24 cellular contexts compared by ENCODE assay signal in the genomic region with DNA sequence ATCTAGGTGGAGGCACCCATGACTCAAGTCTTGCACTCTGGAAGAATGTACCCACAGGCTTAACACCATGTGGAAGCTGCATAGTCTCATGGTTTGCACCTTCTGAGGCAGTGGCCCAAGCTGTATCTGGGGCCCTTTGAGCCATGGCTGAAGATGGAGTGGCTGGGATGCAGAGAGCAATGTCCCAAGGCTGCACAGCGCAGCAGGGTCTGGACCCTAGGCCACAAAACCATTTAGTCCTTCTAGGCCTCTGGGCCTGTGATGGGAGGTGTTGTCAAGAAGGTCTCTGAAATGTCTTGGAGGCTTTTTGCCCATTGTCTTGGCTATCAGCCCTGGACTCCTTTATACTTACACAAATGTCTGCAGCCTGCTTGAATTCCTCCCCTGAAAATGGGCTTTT. TPM values are rescaled to one million over a fixed set of nuclear protein-coding genes. Genes with fewer than 3 reads are reported as not detected.
DNase-seq lines count a peak whose midpoint lies in the region; ATAC-seq, FAIRE-seq and TF ChIP-seq lines count a peak whose summit lies in the region.
"Had no signal": no experiment of that assay in that cellular context is flagged by ENCODE, and none has a peak within 500 bp of the region (broad histone marks: within the 10 kb centered on the region; RNA-seq: fewer than 3 reads in every experiment).

No MANE protein-coding gene starts in this region.

- FAIRE-seq in A549 (lab: Jason Lieb, UNC) = no peak
- FAIRE-seq: GM12891, GM19239 had no signal

- TF ChIP-seq RAD21 in A549 (conservative IDR thresholded peaks at IDR 0.05 in 1 of 2, IDR thresholded peaks at IDR 0.05 in 1 of 2) = no peak

- H3K9me3 ChIP-seq in A549 = peaks cover 5% of the 10 kb centered on the region; the same call in 1 of the 3 replicates
- H3K9me3 ChIP-seq in OCI-LY7 (ENCODE audit: low read length) = peaks cover 51% of the 10 kb centered on the region

- no peaks in the 10 kb centered on the region for H4K20me1 ChIP-seq in OCI-LY7 (ENCODE audit: insufficient read depth, low read length)

- H3K4me1 ChIP-seq in A549 (no peaks in the 10 kb centered on the region), OCI-LY7 (ENCODE audit: insufficient read depth, low read length, poor library complexity, severe bottlenecking) (peaks cover 27% of the 10 kb centered on the region)

- CTCF ChIA-PET in A549 (lab: Yijun Ruan, JAX) = no interaction called here
- CTCF ChIA-PET in OCI-LY7 (lab: Charles Lee; ENCODE audit: unreplicated experiment) = no interaction called here

- POLR2A ChIA-PET in A549 (lab: Yijun Ruan, JAX) = no interaction called here
- POLR2A ChIA-PET in OCI-LY7 (lab: Charles Lee) = interaction anchor here (1.6 kb wide), 1 partner anchor 11 kb away, joined by 3 read pairs; no protein-coding TSS in a partner anchor

- H3K79me2 ChIP-seq in OCI-LY7 (ENCODE audit: insufficient read depth, low read depth, low read length) = no peaks in the 10 kb centered on the region

- no peak for DNase-seq in A549 (ENCODE audit: low read depth in 1 of 2, low spot score in 1 of 2)
- DNase-seq in OCI-LY7 (ENCODE audit: low spot score) = peak; percentile 47
- no peak for DNase-seq in effector memory CD8-positive, alpha-beta T cell
- no peak for DNase-seq in midbrain (lab: John Stamatoyannopoulos, UW)
- DNase-seq in hepatic stellate cell (ENCODE audit: low spot score) = no peak
- DNase-seq: C1 segment of cervical spinal cord; CD4-positive, CD25-positive, alpha-beta regulatory T cell; CD8-positive, alpha-beta memory T cell; COR-L47; DMS 273 treated with DMSO at 0.1 percent for 48 hours; DMS53; DND-41; EL; GOT3; H9 had no signal

- no peak for TF ChIP-seq EP300 in A549 (IDR thresholded peaks at IDR 0.05)

- TF ChIP-seq POLR2A in A549 (IDR thresholded peaks at IDR 0.05; ENCODE audit: low read length) = no peak

- no peak overlapping the region for H3K4me3 Mint-ChIP-seq in effector memory CD8-positive, alpha-beta T cell
- H3K4me3 Mint-ChIP-seq in stimulated activated memory B cell treated with anti-CD40 and anti-IgM and Interleukin-4, amounts not matched to agents 10 μg/mL and 1 μg/mL and 100 μg/mL, for 72 hours = no peak overlapping the region
- H3K4me3 Mint-ChIP-seq: H9 had no signal

- no peak overlapping the region for H2AFZ ChIP-seq in OCI-LY7 (ENCODE audit: low read length)

- peaks cover 3 to 8% of the 10 kb centered on the region in 2 donors for H3K9me3 Mint-ChIP-seq in effector memory CD8-positive, alpha-beta T cell
- peaks cover 12% of the 10 kb centered on the region for H3K9me3 Mint-ChIP-seq in stimulated activated memory B cell treated with anti-CD40 and anti-IgM and Interleukin-4, amounts not matched to agents 10 μg/mL and 1 μg/mL and 100 μg/mL, for 72 hours

- H3K4me2 ChIP-seq in A549 = no peak overlapping the region
- no peak overlapping the region for H3K4me2 ChIP-seq in OCI-LY7 (ENCODE audit: low read length)

- peaks cover 29 to 56% of the 10 kb centered on the region in 2 donors for H3K4me1 Mint-ChIP-seq in effector memory CD8-positive, alpha-beta T cell (ENCODE audit: low read depth in 2 of 2)
- H3K4me1 Mint-ChIP-seq in stimulated activated memory B cell treated with anti-CD40 and anti-IgM and Interleukin-4, amounts not matched to agents 10 μg/mL and 1 μg/mL and 100 μg/mL, for 72 hours = peaks cover 54% of the 10 kb centered on the region

- ATAC-seq in A549 (no peak), GM21528 (IDR thresholded peaks at IDR 0.05; ENCODE audit: low FRiP score, unreplicated experiment) (no peak)
- no peak for ATAC-seq in effector memory CD8-positive, alpha-beta T cell (replicated peaks)
- ATAC-seq in stimulated activated memory B cell treated with anti-CD40 and anti-IgM and Interleukin-4, amounts not matched to agents 10 μg/mL and 1 μg/mL and 100 μg/mL, for 72 hours = no peak

- H3K9me2 ChIP-seq in OCI-LY7 (ENCODE audit: insufficient read depth, low read length) = no peaks in the 10 kb centered on the region

- peaks cover 29% of the 10 kb centered on the region for H3K36me3 ChIP-seq in OCI-LY7 (ENCODE audit: insufficient read depth, low read length)

- peak overlapping the region; percentile 6 to 86 for H3K27ac Mint-ChIP-seq in effector memory CD8-positive, alpha-beta T cell
- peak overlapping the region; percentile 99 for H3K27ac Mint-ChIP-seq in stimulated activated memory B cell treated with anti-CD40 and anti-IgM and Interleukin-4, amounts not matched to agents 10 μg/mL and 1 μg/mL and 100 μg/mL, for 72 hours
- H3K27ac Mint-ChIP-seq: H9 had no signal

- no TSS peak for BruUV-seq in OCI-LY7 (replicated peaks; lab: Mats Ljungman, UMichigan)

- H3K27me3 Mint-ChIP-seq in effector memory CD8-positive, alpha-beta T cell = no peaks in the 10 kb centered on the region
- no peaks in the 10 kb centered on the region for H3K27me3 Mint-ChIP-seq in stimulated activated memory B cell treated with anti-CD40 and anti-IgM and Interleukin-4, amounts not matched to agents 10 μg/mL and 1 μg/mL and 100 μg/mL, for 72 hours
- H3K27me3 Mint-ChIP-seq: CD4-positive, CD25-positive, alpha-beta regulatory T cell had no signal

- no peak overlapping the region for H3K4me3 ChIP-seq in A549
- H3K4me3 ChIP-seq in OCI-LY7 (ENCODE audit: low read depth, low read length, poor library complexity, severe bottlenecking) = no peak overlapping the region

- no peak overlapping the region for H3K27ac ChIP-seq in A549
- no peak overlapping the region for H3K27ac ChIP-seq in OCI-LY7 (ENCODE audit: low read depth, low read length, poor library complexity, severe bottlenecking)
- H3K27ac ChIP-seq: 22Rv1 had no signal

- intact Hi-C loops in OCI-LY7 (cut with micrococcal nuclease; ENCODE audit: unreplicated experiment) = loop anchor here (10.0 kb wide), 1 partner anchor 53 kb away; a partner anchor contains a TSS

- peaks cover 6% of the 10 kb centered on the region for H3K36me3 Mint-ChIP-seq in effector memory CD8-positive, alpha-beta T cell (ENCODE audit: insufficient read depth)
- H3K36me3 Mint-ChIP-seq in stimulated activated memory B cell treated with anti-CD40 and anti-IgM and Interleukin-4, amounts not matched to agents 10 μg/mL and 1 μg/mL and 100 μg/mL, for 72 hours = peaks cover 26% of the 10 kb centered on the region
- H3K36me3 Mint-ChIP-seq: CD4-positive, CD25-positive, alpha-beta regulatory T cell had no signal

- TF ChIP-seq CTCF in A549 (IDR thresholded peaks at IDR 0.05) (no peak), OCI-LY7 (conservative IDR thresholded peaks at IDR 0.05; ENCODE audit: low read length) (no peak)

- WGBS in A549 (ENCODE audit: missing lambda C conversion rate) = no CpG with 5 or more reads among the region's 1 CpG

TF ChIP-seq in A549, 52 proteins besides CTCF, POLR2A, EP300 and RAD21:
- TF ChIP-seq HEYL (CRISPR knock-in tag; IDR thresholded peaks at IDR 0.05) (no peak), JUNB (IDR thresholded peaks at IDR 0.05) (no peak), ZFP36 (IDR thresholded peaks at IDR 0.05; ENCODE audit: borderline replicate concordance, partially characterized antibody) (peak; percentile 80), ZSCAN20 (CRISPR knock-in tag; IDR thresholded peaks at IDR 0.05) (no peak), JUN (IDR thresholded peaks at IDR 0.05) (no peak), POLR2AphosphoS2 (conservative IDR thresholded peaks at IDR 0.05; ENCODE audit: low read length) (no peak)

RNA-seq across cellular contexts. Expression of a gene that starts 21.4 kb away (rescaled TPM):
- 0.01 TPM in 1 of 2 replicates, not detected in the other for polyA plus RNA-seq in A549 (2011; rRNA removed)
- not detected in 2 replicates for polyA plus RNA-seq in A549 (2012; cell fraction: cytosol; rRNA removed)
- not detected in 2 replicates for polyA plus RNA-seq in A549 (2012; cell fraction: nucleus; rRNA removed)
- polyA plus RNA-seq in A549 (2017; fragmentation: RNase III; extraction: RNeasy Plus Mini Kit Qiagen cat#74134 plus additional on column Dnase treatment) = not detected in 3 replicates
- polyA minus RNA-seq in A549 (2011; rRNA and poly(A)+ RNA removed) = not detected in 2 replicates
- total RNA-seq in OCI-LY7 (2014; rRNA removed; shearing (Covaris generic)) = 0.77 and 0.88 TPM in 2 replicates
- total RNA-seq in OCI-LY7 (2022) = 0.99 and 1.1 TPM in 2 replicates
- total RNA-seq: A673, G401, H9, HT-29 had no signal
- polyA plus RNA-seq: AG04450 had no signal

RNA-seq across cellular contexts. Expression of a gene that starts 54.9 kb away (rescaled TPM):
- polyA plus RNA-seq in A549 (2011; rRNA removed) (not detected in 2 replicates), A549 (2017; fragmentation: RNase III; extraction: RNeasy Plus Mini Kit Qiagen cat#74134 plus additional on column Dnase treatment) (not detected in 3 replicates)
- not detected in 2 replicates for polyA plus RNA-seq in A549 (2012; cell fraction: cytosol; rRNA removed)
- polyA plus RNA-seq in A549 (2012; cell fraction: nucleus; rRNA removed) = not detected in 2 replicates
- not detected in 2 replicates for polyA minus RNA-seq in A549 (2011; rRNA and poly(A)+ RNA removed)
- 9.5 and 11.5 TPM in 2 replicates for total RNA-seq in OCI-LY7 (2014; rRNA removed; shearing (Covaris generic))
- total RNA-seq in OCI-LY7 (2022) = 6.6 and 8.1 TPM in 2 replicates
- total RNA-seq: A673; CD8-positive, alpha-beta memory T cell; G401; H9; HT-29 had no signal
- polyA plus RNA-seq: AG04450; CD8-positive, alpha-beta memory T cell had no signal
